ENCODE assay signal across 1 cellular context in the genomic region with DNA sequence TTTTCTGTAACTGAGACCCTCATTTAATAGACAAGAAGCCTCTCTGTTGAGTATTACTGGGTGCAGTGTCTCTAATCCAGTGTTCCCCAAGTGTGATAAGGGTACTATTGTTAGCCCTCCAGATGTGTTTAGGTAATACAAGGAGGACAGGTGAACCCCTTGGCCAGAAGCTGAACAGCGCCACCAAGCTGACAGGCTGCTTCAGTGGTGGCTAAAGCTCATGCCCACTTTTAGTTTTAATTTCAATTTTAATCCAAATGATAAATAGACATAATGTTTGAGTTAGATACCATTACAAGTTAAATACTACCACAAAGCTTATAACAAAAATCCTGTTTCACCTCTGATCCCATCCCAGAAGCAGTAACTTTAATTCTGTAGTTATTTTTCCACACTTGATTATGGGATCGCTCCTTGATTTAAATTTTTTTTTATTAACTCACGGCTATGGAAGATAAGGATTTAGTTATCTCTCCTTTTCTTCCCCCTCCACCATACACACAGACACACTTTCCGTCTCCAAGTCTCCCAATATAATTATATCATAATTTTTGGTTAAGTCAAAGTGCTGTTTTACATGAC.
TF ChIP-seq lines count a peak whose summit lies in the region.

No MANE protein-coding gene starts in this region.

TF ChIP-seq in endothelial cell of umbilical vein, 7 proteins besides CTCF, POLR2A, EP300 and RAD21:
- TF ChIP-seq FOS (IDR thresholded peaks at IDR 0.05; ENCODE audit: borderline replicate concordance, insufficient read depth, low read length) (no peak), JUN (IDR thresholded peaks at IDR 0.05; ENCODE audit: borderline replicate concordance, insufficient read depth, insufficient read length, low read depth) (no peak), EZH2 (IDR thresholded peaks at IDR 0.05; ENCODE audit: borderline replicate concordance, low read depth, low read length, severe bottlenecking) (no peak), POLR2AphosphoS5 (IDR thresholded peaks at IDR 0.05; ENCODE audit: insufficient read depth, low read depth, low read length) (no peak), MYC (IDR thresholded peaks at IDR 0.05; ENCODE audit: low read depth, low read length) (no peak), GATA2 (IDR thresholded peaks at IDR 0.05; ENCODE audit: insufficient read depth, insufficient read length, low read depth, low read length) (no peak)
- TF ChIP-seq, protein P1, sequence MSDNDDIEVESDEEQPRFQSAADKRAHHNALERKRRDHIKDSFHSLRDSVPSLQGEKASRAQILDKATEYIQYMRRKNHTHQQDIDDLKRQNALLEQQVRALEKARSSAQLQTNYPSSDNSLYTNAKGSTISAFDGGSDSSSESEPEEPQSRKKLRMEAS (IDR thresholded peaks at IDR 0.05; ENCODE audit: insufficient read depth, insufficient read length) = no peak
